ENCODE assay signal across 21 cellular contexts in genomic region chr7:47357398-47357797, GRCh38.
DNase-seq lines count a peak whose midpoint lies in the region; ATAC-seq and TF ChIP-seq lines count a peak whose summit lies in the region.
"Had no signal": no experiment of that assay in that cellular context is flagged by ENCODE, and none has a peak within 500 bp of the region (broad histone marks: within the 10 kb centered on the region; RNA-seq: fewer than 3 reads in every experiment).

No MANE protein-coding gene starts in this region.

- H3K4me2 ChIP-seq in hepatocyte, result peak overlapping the region; percentile 44
- H3K4me2 ChIP-seq: BLaER1 had no signal

- H3K4me1 ChIP-seq in body of pancreas (peaks cover 62% of the 10 kb centered on the region), hepatocyte (ENCODE audit: insufficient read depth) (peaks cover 32% of the 10 kb centered on the region), mucosa of descending colon (ENCODE audit: low read depth) (peaks cover 30% of the 10 kb centered on the region)
- H3K4me1 ChIP-seq: BLaER1 had no signal

- H3K4me3 ChIP-seq in body of pancreas (no peak overlapping the region), hepatocyte (no peak overlapping the region), mucosa of descending colon (no peak overlapping the region)
- H3K4me3 ChIP-seq: BLaER1, SJCRH30 had no signal

- H3K9me3 ChIP-seq in body of pancreas, result no peaks in the 10 kb centered on the region
- no peaks in the 10 kb centered on the region for H3K9me3 ChIP-seq in hepatocyte (ENCODE audit: low read depth)
- H3K9me3 ChIP-seq in mucosa of descending colon, result no peaks in the 10 kb centered on the region
- H3K9me3 ChIP-seq: BLaER1, SJCRH30 had no signal

- peaks cover 27% of the 10 kb centered on the region for H3K4me1 Mint-ChIP-seq in type B pancreatic cell (ENCODE audit: unreplicated experiment)
- H3K4me1 Mint-ChIP-seq: CD4-positive, alpha-beta memory T cell had no signal

- H2AFZ ChIP-seq in hepatocyte, result no peak overlapping the region

- H3K79me2 ChIP-seq in hepatocyte, result peaks cover 89% of the 10 kb centered on the region

- H3K4me3 Mint-ChIP-seq in type B pancreatic cell, result no peak overlapping the region
- H3K4me3 Mint-ChIP-seq: CD4-positive, alpha-beta memory T cell had no signal

- H3K27ac Mint-ChIP-seq in type B pancreatic cell, result peak overlapping the region; percentile 61
- H3K27ac Mint-ChIP-seq: CD4-positive, alpha-beta memory T cell had no signal

- ATAC-seq in body of pancreas (peak; percentile 25), mucosa of descending colon (peak; percentile 52), HG03460 (IDR thresholded peaks at IDR 0.05; ENCODE audit: unreplicated experiment) (no peak)

- H4K20me1 ChIP-seq in hepatocyte (ENCODE audit: insufficient read depth, poor library complexity, severe bottlenecking), result peaks cover 64% of the 10 kb centered on the region

- peaks cover 11% of the 10 kb centered on the region for H3K36me3 Mint-ChIP-seq in type B pancreatic cell
- H3K36me3 Mint-ChIP-seq: CD4-positive, alpha-beta memory T cell had no signal

- no peak for TF ChIP-seq POLR2A in body of pancreas (IDR thresholded peaks at IDR 0.05)

- intact Hi-C loops in body of pancreas (cut with DNase I) (no loop called here), mucosa of descending colon (cut with DNase I, micrococcal nuclease) (no loop called here)

- H3K36me3 ChIP-seq in body of pancreas (replicated peaks in 1 of 2; ENCODE audit: insufficient read depth in 1 of 2, low read depth in 2 of 2), result no peaks in the 10 kb centered on the region
- H3K36me3 ChIP-seq in hepatocyte (replicated peaks; ENCODE audit: insufficient read depth, low read depth), result no peaks in the 10 kb centered on the region
- no peaks in the 10 kb centered on the region for H3K36me3 ChIP-seq in mucosa of descending colon (ENCODE audit: low read depth)

- no peaks in the 10 kb centered on the region for H3K27me3 ChIP-seq in body of pancreas
- H3K27me3 ChIP-seq in hepatocyte, result no peaks in the 10 kb centered on the region
- H3K27me3 ChIP-seq: BLaER1, SJCRH30 had no signal

- DNase-seq in body of pancreas (peak in 1 of 4 donors; percentile 6), hepatocyte (ENCODE audit: low spot score) (peak; percentile 55), mucosa of descending colon (peak in 1 of 3 donors; percentile 67), type B pancreatic cell (ENCODE audit: extremely low spot score, unreplicated experiment) (no peak), NCI-H748 (lab: John Stamatoyannopoulos, UW; ENCODE audit: unreplicated experiment) (no peak)
- no peak for DNase-seq in activated naive CD4-positive, alpha-beta T cell treated with anti-CD3 and anti-CD28 coated beads, Interleukin-2, amount 50 U/mL, for 16 hours
- DNase-seq: ACHN; CD4-positive, alpha-beta memory T cell; GOT3; HCEC 1CT; IMR-90; NCI-H1105; NCI-H2029 treated with DMSO at 0.1 percent for 48 hours; NCI-H2171; NCI-H345; NCI-H524; OCI-M1; SJCRH30 had no signal

- H3K27ac ChIP-seq in body of pancreas, result peak overlapping the region in 2 of 4 donors; percentile 13 to 34
- H3K27ac ChIP-seq in hepatocyte, result peak overlapping the region; percentile 84
- H3K27ac ChIP-seq: BLaER1, HL-60, SJCRH30 had no signal

- H3K27me3 Mint-ChIP-seq in type B pancreatic cell, result peaks cover 7% of the 10 kb centered on the region
- H3K27me3 Mint-ChIP-seq: CD4-positive, alpha-beta memory T cell had no signal

- no peaks in the 10 kb centered on the region for H3K9me2 ChIP-seq in hepatocyte (replicated peaks; ENCODE audit: insufficient read depth)

- TF ChIP-seq CTCF in body of pancreas (IDR thresholded peaks at IDR 0.05) (no peak), hepatocyte (IDR thresholded peaks at IDR 0.05; ENCODE audit: poor library complexity) (no peak), mucosa of descending colon (IDR thresholded peaks at IDR 0.05) (no peak), type B pancreatic cell (conservative IDR thresholded peaks at IDR 0.05) (no peak)

- WGBS in body of pancreas, 2 donors, result 35 to 48% methylated on average over 10 of the region's 10 CpGs
- WGBS in hepatocyte (ENCODE audit: low lambda C conversion rate, missing lambda C conversion rate), result 68% methylated on average over 10 of the region's 10 CpGs

- H3K9me3 Mint-ChIP-seq in type B pancreatic cell, result no peaks in the 10 kb centered on the region
